8 cellular contexts compared by ENCODE assay signal in genomic region chr12:94545937-94546771, GRCh38.
DNase-seq lines count a peak whose midpoint lies in the region; ATAC-seq and TF ChIP-seq lines count a peak whose summit lies in the region.

No MANE protein-coding gene starts in this region.

- no peaks in the 10 kb centered on the region for H3K79me2 ChIP-seq in SK-N-SH (ENCODE audit: insufficient read depth)

- WGBS in SK-N-SH (ENCODE audit: low lambda C conversion rate), result 51% methylated on average over 17 of the region's 17 CpGs

- no peaks in the 10 kb centered on the region for H3K9me2 ChIP-seq in SK-N-SH

- intact Hi-C loops in Right ventricle myocardium inferior (cut with DNase I) (loop anchor here (2.0 to 5.0 kb wide), 4 partner anchors 59 to 791 kb away; no protein-coding TSS in a partner anchor), cardiac septum (cut with DNase I) (loop anchor here (5.0 to 10.0 kb wide), 2 partner anchors 216 to 439 kb away; no protein-coding TSS in a partner anchor)

- POLR2A ChIA-PET in SK-N-SH (lab: Yijun Ruan, JAX), result no interaction called here

- no peak overlapping the region for H3K4me3 ChIP-seq in SK-N-SH (ENCODE audit: low read depth in 2 of 2, low read length in 1 of 2)

- H3K9me3 ChIP-seq in SK-N-SH, result no peaks in the 10 kb centered on the region

- H3K27ac Mint-ChIP-seq in nephron, result peak overlapping the region in 1 of 3 experiments; percentile 61

- TF ChIP-seq RAD21 in SK-N-SH (IDR thresholded peaks at IDR 0.05; ENCODE audit: low read length), result peak; percentile 95

- H3K4me1 ChIP-seq in SK-N-SH (ENCODE audit: control insufficient read depth in 1 of 2, insufficient read depth in 2 of 2, low read depth in 1 of 2, low read length in 1 of 2), result no peaks in the 10 kb centered on the region

- H3K4me3 Mint-ChIP-seq in nephron, result no peak overlapping the region

- no peaks in the 10 kb centered on the region for H3F3A ChIP-seq in SK-N-SH (replicated peaks; ENCODE audit: insufficient read depth)

- no peaks in the 10 kb centered on the region for H4K20me1 ChIP-seq in SK-N-SH (ENCODE audit: insufficient read depth)

- no peak overlapping the region for H3K4me2 ChIP-seq in SK-N-SH

- H3K27ac ChIP-seq in SK-N-SH (ENCODE audit: low read depth in 2 of 2, low read length in 1 of 2), result no peak overlapping the region

- H3K9me3 Mint-ChIP-seq in nephron, result peaks cover 10% of the 10 kb centered on the region

- no peak for TF ChIP-seq EP300 in SK-N-SH (IDR thresholded peaks at IDR 0.05; ENCODE audit: borderline replicate concordance in 1 of 2, low read depth in 1 of 2, low read length in 1 of 2)

- ATAC-seq in Right ventricle myocardium inferior, result peak; percentile 73

- DNase-seq in Right ventricle myocardium inferior (ENCODE audit: missing footprints) (no peak), cardiac septum (ENCODE audit: low spot score) (no peak), HK-2 (ENCODE audit: unreplicated experiment) (peak; percentile 40), SK-N-SH (peak; percentile 75), fibroblast of peridontal ligament (ENCODE audit: extremely low read depth) (peak; percentile 76), KG1 (lab: John Stamatoyannopoulos, UW) (no peak)
- no peak for DNase-seq in stimulated activated CD4-positive, alpha-beta T cell treated with anti-CD3 and anti-CD28 coated beads, Interleukin-4, amount 100 ng/mL, for 24 hours

- H3K36me3 ChIP-seq in SK-N-SH (replicated peaks in 1 of 2; ENCODE audit: control insufficient read depth in 1 of 2, insufficient read depth in 2 of 2, low read length in 1 of 2), result no peaks in the 10 kb centered on the region

- H3K27me3 ChIP-seq in SK-N-SH (ENCODE audit: insufficient read depth), result no peaks in the 10 kb centered on the region

- peaks cover 5% of the 10 kb centered on the region for H3K36me3 Mint-ChIP-seq in nephron (ENCODE audit: low read depth)

- no peaks in the 10 kb centered on the region for H3K4me1 Mint-ChIP-seq in nephron

- no peak overlapping the region for H2AFZ ChIP-seq in SK-N-SH (ENCODE audit: low read depth)

- H3K9ac ChIP-seq in SK-N-SH, result no peak overlapping the region

- CTCF ChIA-PET in SK-N-SH (lab: Yijun Ruan, JAX), result interaction anchor here (0.6 to 3.0 kb wide), 32 partner anchors 9 to 1029 kb away, joined by 3 to 25 read pairs (median 3); no protein-coding TSS in a partner anchor

- TF ChIP-seq CTCF in SK-N-SH (IDR thresholded peaks at IDR 0.05) (peak; percentile 70), nephron (IDR thresholded peaks at IDR 0.05; ENCODE audit: unreplicated experiment in 3 of 3) (peak; percentile 83 to 87 (median 85))

- H3K27me3 Mint-ChIP-seq in nephron (ENCODE audit: low read depth), result peaks cover 6% of the 10 kb centered on the region

TF ChIP-seq in SK-N-SH, 30 proteins besides CTCF, POLR2A, EP300 and RAD21:
- TF ChIP-seq POLR2AphosphoS5 (IDR thresholded peaks at IDR 0.05; ENCODE audit: low read depth, low read length), result no peak
- TF ChIP-seq ZBTB33 (IDR thresholded peaks at IDR 0.05; ENCODE audit: borderline replicate concordance, low read depth), result no peak
- TF ChIP-seq REST (IDR thresholded peaks at IDR 0.05; ENCODE audit: low read depth, low read length), result no peak
- no peak for TF ChIP-seq USF2 (IDR thresholded peaks at IDR 0.05; ENCODE audit: borderline replicate concordance, low read depth, low read length)
- no peak for TF ChIP-seq TAF1 (IDR thresholded peaks at IDR 0.05; ENCODE audit: borderline replicate concordance, low read depth, low read length)
- peak; percentile 94 for TF ChIP-seq SMC3 (IDR thresholded peaks at IDR 0.05; ENCODE audit: low read depth, low read length)

Comparison
In these comparisons a context has a peak if more than half of its experiments do, and no peak if none do; other contexts are left out.
1. DNase-seq: peak in HK-2 (single experiment), SK-N-SH (single experiment) and fibroblast of peridontal ligament (single experiment); none in Right ventricle myocardium inferior (single experiment), cardiac septum (single experiment), stimulated activated CD4-positive, alpha-beta T cell treated with anti-CD3 and anti-CD28 coated beads, Interleukin-4, amount 100 ng/mL, for 24 hours (single experiment) and KG1 (single experiment).